ENCODE assay signal across 1 cellular context in genomic region chr6:110560239-110561015, GRCh38.
A peak's percentile ranks its signal among the peaks of the same experiment; 100 is the strongest.
TF ChIP-seq lines count a peak whose summit lies in the region.

No MANE protein-coding gene starts in this region.

TF ChIP-seq in HepG2, 621 proteins besides CTCF, POLR2A, EP300 and RAD21 (continued from another document and continues in another):
- TF ChIP-seq CREM (IDR thresholded peaks at IDR 0.05) (no peak), CREM (CRISPR knock-in tag; IDR thresholded peaks at IDR 0.05) (no peak), ZMYM3 (CRISPR knock-in tag; IDR thresholded peaks at IDR 0.05) (peak; percentile 22; the same call in 1 of the 2 replicates), TAF15 (IDR thresholded peaks at IDR 0.05; ENCODE audit: low read depth, low read length, poor library complexity, severe bottlenecking) (no peak), ZNF781 (CRISPR knock-in tag; IDR thresholded peaks at IDR 0.05; ENCODE audit: borderline replicate concordance, not compliant biosample characterization) (no peak), ZNF720 (CRISPR knock-in tag; IDR thresholded peaks at IDR 0.05) (no peak), ZKSCAN8 (CRISPR knock-in tag; IDR thresholded peaks at IDR 0.05; ENCODE audit: borderline replicate concordance) (peak; percentile 62), ERF (CRISPR knock-in tag; IDR thresholded peaks at IDR 0.05) (no peak), ZGPAT (CRISPR knock-in tag; IDR thresholded peaks at IDR 0.05) (no peak), TRIM24 (CRISPR knock-in tag; IDR thresholded peaks at IDR 0.05) (no peak), ZFX (CRISPR knock-in tag; IDR thresholded peaks at IDR 0.05; ENCODE audit: low read depth) (no peak), ZSCAN29 (CRISPR knock-in tag; conservative IDR thresholded peaks at IDR 0.05) (no peak), ZBTB38 (CRISPR knock-in tag; IDR thresholded peaks at IDR 0.05) (peak; percentile 93), GPN1 (CRISPR knock-in tag; IDR thresholded peaks at IDR 0.05; ENCODE audit: borderline replicate concordance) (no peak), ZNF224 (CRISPR knock-in tag; IDR thresholded peaks at IDR 0.05) (no peak), SNAI1 (CRISPR knock-in tag; IDR thresholded peaks at IDR 0.05; ENCODE audit: borderline replicate concordance) (no peak), DR1 (CRISPR knock-in tag; IDR thresholded peaks at IDR 0.05) (no peak), SMARCE1 (IDR thresholded peaks at IDR 0.05; ENCODE audit: borderline replicate concordance) (no peak), U2AF2 (IDR thresholded peaks at IDR 0.05; ENCODE audit: low read depth, low read length) (no peak), ZNF770 (CRISPR knock-in tag; IDR thresholded peaks at IDR 0.05) (peak; percentile 94), FOXK1 (CRISPR knock-in tag; IDR thresholded peaks at IDR 0.05; ENCODE audit: borderline replicate concordance, low read depth) (no peak), PPARG (CRISPR knock-in tag; conservative IDR thresholded peaks at IDR 0.05) (no peak), BRD4 (CRISPR knock-in tag; IDR thresholded peaks at IDR 0.05) (no peak), SOX13 (IDR thresholded peaks at IDR 0.05) (no peak), SOX13 (CRISPR knock-in tag; conservative IDR thresholded peaks at IDR 0.05 in 1 of 2, IDR thresholded peaks at IDR 0.05 in 1 of 2) (no peak), ZNF75D (CRISPR knock-in tag; IDR thresholded peaks at IDR 0.05; ENCODE audit: borderline replicate concordance) (no peak), ZBTB37 (CRISPR knock-in tag; IDR thresholded peaks at IDR 0.05) (no peak), SALL1 (CRISPR knock-in tag; IDR thresholded peaks at IDR 0.05) (no peak), ZBED4 (CRISPR knock-in tag; IDR thresholded peaks at IDR 0.05; ENCODE audit: borderline replicate concordance) (no peak), ZNF30 (CRISPR knock-in tag; IDR thresholded peaks at IDR 0.05) (no peak), SATB2 (CRISPR knock-in tag; IDR thresholded peaks at IDR 0.05) (no peak), IRF2 (CRISPR knock-in tag; IDR thresholded peaks at IDR 0.05) (no peak), ZNF407 (CRISPR knock-in tag; IDR thresholded peaks at IDR 0.05; ENCODE audit: not compliant biosample characterization) (no peak), POGZ (CRISPR knock-in tag; IDR thresholded peaks at IDR 0.05) (peak; percentile 55; the same call in 1 of the 2 replicates), FOXA3 (CRISPR knock-in tag; IDR thresholded peaks at IDR 0.05) (no peak), ATF1 (CRISPR knock-in tag; IDR thresholded peaks at IDR 0.05) (no peak), ZNF773 (CRISPR knock-in tag; IDR thresholded peaks at IDR 0.05; ENCODE audit: borderline replicate concordance) (no peak), TEAD2 (CRISPR knock-in tag; IDR thresholded peaks at IDR 0.05) (no peak), ZBTB42 (CRISPR knock-in tag; IDR thresholded peaks at IDR 0.05) (no peak), ZNF337 (CRISPR knock-in tag; IDR thresholded peaks at IDR 0.05; ENCODE audit: borderline replicate concordance, low read depth) (0 out of 2 replicates have a peak, but pooled peaks have one; percentile 44), ZMYM2 (CRISPR knock-in tag; IDR thresholded peaks at IDR 0.05) (0 out of 2 replicates have a peak, but pooled peaks have one; percentile 24), ZNF883 (CRISPR knock-in tag; IDR thresholded peaks at IDR 0.05; ENCODE audit: not compliant biosample characterization) (no peak), ZFP41 (CRISPR knock-in tag; IDR thresholded peaks at IDR 0.05; ENCODE audit: borderline replicate concordance) (no peak), HDAC6 (IDR thresholded peaks at IDR 0.05; ENCODE audit: low read depth, low read length) (no peak), ZNF136 (CRISPR knock-in tag; IDR thresholded peaks at IDR 0.05; ENCODE audit: low read depth) (no peak), TERF1 (CRISPR knock-in tag; IDR thresholded peaks at IDR 0.05) (no peak), ZBTB7B (CRISPR knock-in tag; IDR thresholded peaks at IDR 0.05) (no peak), ZNF44 (CRISPR knock-in tag; IDR thresholded peaks at IDR 0.05) (no peak), KDM5B (CRISPR knock-in tag; IDR thresholded peaks at IDR 0.05; ENCODE audit: borderline replicate concordance) (no peak), ARID3A (IDR thresholded peaks at IDR 0.05; ENCODE audit: low read depth, low read length) (no peak)
